11 cellular contexts compared by ENCODE assay signal in genomic region chr1:152899027-152899426, GRCh38. TPM values are rescaled to one million over a fixed set of nuclear protein-coding genes. Genes with fewer than 3 reads are reported as not detected.
"Had no signal": no experiment of that assay in that cellular context is flagged by ENCODE, and none has a peak within 500 bp of the region (broad histone marks: within the 10 kb centered on the region; RNA-seq: fewer than 3 reads in every experiment).

No MANE protein-coding gene starts in this region.

- H3K27ac ChIP-seq: GM23248 had no signal

- ATAC-seq: GM23338, HCT116 had no signal

- H3K27ac Mint-ChIP-seq: GM23338, H9, HFFc6 had no signal

- H3K9me3 Mint-ChIP-seq: GM23338 had no signal

- H3K36me3 ChIP-seq: HAP-1 had no signal

- H3K4me3 ChIP-seq: GM23248, GM23338, HAP-1 had no signal

- DNase-seq: GM23248, GOT3, H7, H9, HCEC 1CT, HFFc6 had no signal

- H3K9ac ChIP-seq: GM23248 had no signal

- H3K4me1 ChIP-seq: HAP-1 had no signal

- H3K4me3 Mint-ChIP-seq: GM23338, H9, HFFc6 had no signal

- H2AFZ ChIP-seq: GM23248, GM23338 had no signal

- H3K4me2 ChIP-seq: GM23338 had no signal

- H3K4me1 Mint-ChIP-seq: H9 had no signal

- H3K9me3 ChIP-seq: HAP-1 had no signal

RNA-seq across cellular contexts. Expression of gene IVL, which starts 9.3 kb away (rescaled TPM):
- total RNA-seq: GM23338, H1, H4, H7, H9, HFFc6 had no signal
- polyA plus RNA-seq: GM23338, H1 had no signal

RNA-seq across cellular contexts. Expression of gene SMCP, which starts 20.9 kb away (rescaled TPM):
- total RNA-seq: GM23248, GM23338, H1, H4, H7, H9, HFFc6 had no signal
- polyA plus RNA-seq: GM23248, GM23338, H1 had no signal

RNA-seq across cellular contexts. Expression of gene LCE7A, which starts 39.2 kb away (rescaled TPM):
- total RNA-seq: GM23248, GM23338, H1, H4, H7, H9, HFFc6 had no signal
- polyA plus RNA-seq: GM23248, GM23338, H1 had no signal

RNA-seq across cellular contexts. Expression of gene SPRR5, which starts 48.0 kb away (rescaled TPM):
- total RNA-seq: GM23248, GM23338, H1, H4, H7, H9, HFFc6 had no signal
- polyA plus RNA-seq: GM23248, GM23338, H1 had no signal

RNA-seq across cellular contexts. Expression of gene LCE6A, which starts 56.4 kb away (rescaled TPM):
- total RNA-seq: GM23248, GM23338, H1, H4, H7, H9, HFFc6 had no signal
- polyA plus RNA-seq: GM23248, GM23338, H1 had no signal
